8 cellular contexts compared by ENCODE assay signal in genomic region chr1:25568090-25568833, GRCh38. TPM values are rescaled to one million over a fixed set of nuclear protein-coding genes. Genes with fewer than 3 reads are reported as not detected.
DNase-seq lines count a peak whose midpoint lies in the region; ATAC-seq and TF ChIP-seq lines count a peak whose summit lies in the region.

No MANE protein-coding gene starts in this region.

- peaks cover 11 to 43% (median 19%) of the 10 kb centered on the region in 4 donors for H3K4me1 ChIP-seq in transverse colon

- TF ChIP-seq EP300 in transverse colon (IDR thresholded peaks at IDR 0.05; ENCODE audit: low read depth), result no peak

- H3K9me3 ChIP-seq in transverse colon, result no peaks in the 10 kb centered on the region

- DNase-seq in natural killer cell, result no peak
- no peak for DNase-seq in natural killer cell treated with Interleukin-12 subunit alpha and Interleukin-12 subunit beta and Interleukin-15 and Interleukin-18, amount 100 ng/mL, for 72 hours (ENCODE audit: low spot score)
- DNase-seq in astrocyte of the spinal cord (ENCODE audit: low read depth, low spot score), result peak; percentile 72
- peak; percentile 83 for DNase-seq in inferior parietal cortex (ENCODE audit: extremely low spot score)
- no peak for DNase-seq in transverse colon
- DNase-seq in NK-92 treated with Interleukin-12 subunit alpha and Interleukin-12 subunit beta, amount 100 ng/mL, for 24 hours (lab: John Stamatoyannopoulos, UW), result no peak
- no peak for DNase-seq in foreskin melanocyte
- no peak for DNase-seq in amniotic stem cell (lab: John Stamatoyannopoulos, UW)

- TF ChIP-seq POLR2A in transverse colon (IDR thresholded peaks at IDR 0.05), result no peak

- peak overlapping the region; percentile 65 to 83 (median 76) for H3K27ac ChIP-seq in transverse colon

- H3K4me3 ChIP-seq in astrocyte of the spinal cord (ENCODE audit: low read depth, low read length) (no peak overlapping the region), transverse colon (no peak overlapping the region)

- H3K27ac Mint-ChIP-seq in natural killer cell, result peak overlapping the region; percentile 32 to 72
- no peak overlapping the region for H3K27ac Mint-ChIP-seq in natural killer cell treated with Interleukin-12 subunit alpha and Interleukin-12 subunit beta and Interleukin-15 and Interleukin-18, amount 100 ng/mL, for 72 hours

- intact Hi-C loops in natural killer cell (cut with micrococcal nuclease) (no loop called here), transverse colon (cut with DNase I; ENCODE audit: low total_unique reads) (no loop called here)

- WGBS in transverse colon (ENCODE audit: low coverage in 1 of 2), 2 donors, result 65 to 84% methylated on average over 6 to 21 of the region's 21 CpGs

- peaks cover 0 to 7% (median 0%) of the 10 kb centered on the region in 4 donors for H3K36me3 ChIP-seq in transverse colon

- no peaks in the 10 kb centered on the region for H3K36me3 Mint-ChIP-seq in natural killer cell
- no peaks in the 10 kb centered on the region for H3K36me3 Mint-ChIP-seq in natural killer cell treated with Interleukin-12 subunit alpha and Interleukin-12 subunit beta and Interleukin-15 and Interleukin-18, amount 100 ng/mL, for 72 hours

- TF ChIP-seq CTCF in natural killer cell (IDR thresholded peaks at IDR 0.05) (no peak), astrocyte of the spinal cord (IDR thresholded peaks at IDR 0.05; ENCODE audit: low read depth, low read length) (no peak), transverse colon (IDR thresholded peaks at IDR 0.05) (no peak)

- peaks cover 0 to 2% of the 10 kb centered on the region in 2 donors for H3K27me3 Mint-ChIP-seq in natural killer cell (ENCODE audit: low read depth in 2 of 2)
- H3K27me3 Mint-ChIP-seq in natural killer cell treated with Interleukin-12 subunit alpha and Interleukin-12 subunit beta and Interleukin-15 and Interleukin-18, amount 100 ng/mL, for 72 hours, result peaks cover 0 to 3% of the 10 kb centered on the region in 2 donors

- in situ Hi-C loops in astrocyte of the spinal cord (cut with HindIII; ENCODE audit: low sequenced_read_pairs) (no loop called here), transverse colon (cut with MboI; ENCODE audit: low pct_ligation_motif_present in 1 of 4, low pct_unique_long_range_greater_than_20kb in 1 of 4, low sequenced_read_pairs in 3 of 4) (no loop called here)

- H3K4me3 Mint-ChIP-seq in natural killer cell, result no peak overlapping the region
- no peak overlapping the region for H3K4me3 Mint-ChIP-seq in natural killer cell treated with Interleukin-12 subunit alpha and Interleukin-12 subunit beta and Interleukin-15 and Interleukin-18, amount 100 ng/mL, for 72 hours

- no peaks in the 10 kb centered on the region for H3K9me3 Mint-ChIP-seq in natural killer cell
- H3K9me3 Mint-ChIP-seq in natural killer cell treated with Interleukin-12 subunit alpha and Interleukin-12 subunit beta and Interleukin-15 and Interleukin-18, amount 100 ng/mL, for 72 hours, result no peaks in the 10 kb centered on the region

- H3K27me3 ChIP-seq in transverse colon, result no peaks in the 10 kb centered on the region

- no peak for ATAC-seq in natural killer cell
- no peak for ATAC-seq in natural killer cell treated with Interleukin-12 subunit alpha and Interleukin-12 subunit beta and Interleukin-15 and Interleukin-18, amount 100 ng/mL, for 72 hours

- H3K4me1 Mint-ChIP-seq in natural killer cell, result peaks cover 7 to 51% of the 10 kb centered on the region in 2 donors
- peaks cover 0 to 17% of the 10 kb centered on the region in 2 donors for H3K4me1 Mint-ChIP-seq in natural killer cell treated with Interleukin-12 subunit alpha and Interleukin-12 subunit beta and Interleukin-15 and Interleukin-18, amount 100 ng/mL, for 72 hours (ENCODE audit: low read depth in 2 of 2)

RNA-seq across cellular contexts. Expression of gene LDLRAP1, which starts 24.9 kb away (rescaled TPM):
- total RNA-seq in natural killer cell, result 10 to 100 TPM; 25.2 to 34.0 (median 27.4) TPM
- 1 to 10 TPM; 2.4 to 4.1 TPM for total RNA-seq in natural killer cell treated with Interleukin-12 subunit alpha and Interleukin-12 subunit beta and Interleukin-15 and Interleukin-18, amount 100 ng/mL, for 72 hours
- total RNA-seq in transverse colon, result 10 to 100 TPM; 24.9 to 75.6 (median 37.8) TPM

RNA-seq across cellular contexts. Expression of gene MAN1C1, which starts 48.3 kb away (rescaled TPM):
- total RNA-seq in natural killer cell, result 1 to 10 TPM; 3.6 to 7.5 (median 7.1) TPM
- total RNA-seq in natural killer cell treated with Interleukin-12 subunit alpha and Interleukin-12 subunit beta and Interleukin-15 and Interleukin-18, amount 100 ng/mL, for 72 hours, result 1 to 10 TPM in 1 of 2 donors, under 1 TPM in 1; 0.88 to 2.5 TPM
- 1 to 10 TPM; 2.4 to 6.8 (median 4.3) TPM for total RNA-seq in transverse colon

Comparison
In these comparisons a context has a peak if more than half of its experiments do, and no peak if none do; other contexts are left out.
1. H3K27ac Mint-ChIP-seq: peak in natural killer cell (2 of 2); none in natural killer cell treated with Interleukin-12 subunit alpha and Interleukin-12 subunit beta and Interleukin-15 and Interleukin-18, amount 100 ng/mL, for 72 hours (0 of 2).
2. RNA of gene LDLRAP1, which starts 24.9 kb away (total RNA-seq): 24.9 to 75.6 TPM in transverse colon and 25.2 to 34.0 TPM in natural killer cell; 2.4 to 4.1 TPM in natural killer cell treated with Interleukin-12 subunit alpha and Interleukin-12 subunit beta and Interleukin-15 and Interleukin-18, amount 100 ng/mL, for 72 hours; every median in the first group is over 4 times any median in the second.
3. DNase-seq: peak in astrocyte of the spinal cord (single experiment) and inferior parietal cortex (single experiment); none in natural killer cell (single experiment), natural killer cell treated with Interleukin-12 subunit alpha and Interleukin-12 subunit beta and Interleukin-15 and Interleukin-18, amount 100 ng/mL, for 72 hours (single experiment), transverse colon (single experiment), NK-92 treated with Interleukin-12 subunit alpha and Interleukin-12 subunit beta, amount 100 ng/mL, for 24 hours (single experiment), foreskin melanocyte (single experiment) and amniotic stem cell (single experiment).